Comparison of ENCODE assay signal across 8 cellular contexts in genomic region chr11:62791501-62792192, GRCh38. TPM values are rescaled to one million over a fixed set of nuclear protein-coding genes. Genes with fewer than 3 reads are reported as not detected.
A peak's percentile ranks its signal among the peaks of the same experiment; 100 is the strongest.
DNase-seq lines count a peak whose midpoint lies in the region; ATAC-seq and TF ChIP-seq lines count a peak whose summit lies in the region.

Gene TMEM223, minus strand, starts transcription at chr11:62792006. Its CDS starts 12 bp downstream, at chr11:62791994.

- intact Hi-C loops in uterus (cut with DNase I; ENCODE audit: low total_unique reads): no loop called here

- H3K27ac ChIP-seq in right atrium auricular region: peak within 1 kb of the TSS; percentile 85 to 86
- peak within 1 kb of the TSS; percentile 76 to 85 for H3K27ac ChIP-seq in uterus

- H3K4me3 Mint-ChIP-seq in T-helper 17 cell: peak within 1 kb of the TSS; percentile 92

- peak within 1 kb of the TSS; percentile 84 to 95 for H3K4me3 ChIP-seq in right atrium auricular region
- peak within 1 kb of the TSS; percentile 69 to 72 for H3K4me3 ChIP-seq in uterus

- H3K27me3 ChIP-seq in right atrium auricular region (no peaks in the 10 kb centered on the region), uterus (no peaks in the 10 kb centered on the region)

- ATAC-seq in HG02588 (IDR thresholded peaks at IDR 0.05; ENCODE audit: unreplicated experiment) (peak; percentile 62), T-helper 17 cell (peak; percentile 80)

- POLR2A ChIA-PET in GM10248 (lab: Yijun Ruan, JAX): interaction anchor here (1.3 to 4.3 kb wide), 2 partner anchors 10 to 14 kb away, joined by 4 to 28 read pairs; no protein-coding TSS in a partner anchor

- no peaks in the 10 kb centered on the region for H3K9me3 ChIP-seq in T-helper 17 cell (ENCODE audit: control insufficient read depth, low read length, poor library complexity, severe bottlenecking)
- no peaks in the 10 kb centered on the region for H3K9me3 ChIP-seq in right atrium auricular region
- H3K9me3 ChIP-seq in uterus: no peaks in the 10 kb centered on the region

- H3K36me3 Mint-ChIP-seq in T-helper 17 cell (ENCODE audit: low read depth): peaks cover 3% of the 10 kb centered on the region

- CTCF ChIA-PET in GM10248 (lab: Yijun Ruan, JAX): interaction anchor here (1.1 to 2.9 kb wide), 2 partner anchors 9 to 44 kb away, joined by 3 to 15 read pairs; no protein-coding TSS in a partner anchor

- peak; percentile 93 for DNase-seq in GM10248 (ENCODE audit: extremely low spot score)
- DNase-seq in NCI-H128 (lab: John Stamatoyannopoulos, UW; ENCODE audit: unreplicated experiment): peak; percentile 54
- peak; percentile 83 to 87 (median 86) for DNase-seq in T-helper 17 cell
- DNase-seq in amniotic stem cell (lab: John Stamatoyannopoulos, UW): peak; percentile 60
- DNase-seq in right atrium auricular region (ENCODE audit: low spot score): peak; percentile 83
- peak; percentile 89 for DNase-seq in putamen (ENCODE audit: low spot score)
- DNase-seq in uterus: peak; percentile 82 to 87

- TF ChIP-seq POLR2A in uterus (IDR thresholded peaks at IDR 0.05): peak; percentile 53 to 68

- H3K27ac Mint-ChIP-seq in T-helper 17 cell: peak within 1 kb of the TSS; percentile 93

- H3K4me1 ChIP-seq in right atrium auricular region: peaks cover 0 to 37% of the 10 kb centered on the region in 2 donors
- H3K4me1 ChIP-seq in uterus: peaks cover 0 to 5% of the 10 kb centered on the region in 2 donors

- TF ChIP-seq CTCF in GM10248 (IDR thresholded peaks at IDR 0.05; ENCODE audit: control extremely low read depth, extremely low read depth, low read depth, missing control alignments) (no peak), right atrium auricular region (IDR thresholded peaks at IDR 0.05) (peak in 1 of 2 donors; percentile 42), uterus (IDR thresholded peaks at IDR 0.05) (peak in 3 of 4 experiments; percentile 7 to 41 (median 19))

- peaks cover 43% of the 10 kb centered on the region for H3K4me1 Mint-ChIP-seq in T-helper 17 cell

- no peaks in the 10 kb centered on the region for H3K27me3 Mint-ChIP-seq in T-helper 17 cell

- H3K36me3 ChIP-seq in right atrium auricular region: peaks cover 54% of the 10 kb centered on the region
- H3K36me3 ChIP-seq in uterus: no peaks in the 10 kb centered on the region

RNA-seq across cellular contexts. Expression of gene TMEM223, which starts in this region (rescaled TPM):
- 1 to 10 TPM; 5.7 to 7.3 TPM for total RNA-seq in T-helper 17 cell
- 10 to 100 TPM; 27.7 TPM for total RNA-seq in right atrium auricular region
- total RNA-seq in uterus: 10 to 100 TPM in 2 of 4 donors, 1 to 10 TPM in 2; 1.0 to 28.0 (median 10.0) TPM

Comparison
In these comparisons a context has a peak if more than half of its experiments do, and no peak if none do; other contexts are left out.
1. Peak in every context shown above with its lines: DNase-seq, ATAC-seq, H3K4me3 ChIP-seq and H3K27ac ChIP-seq.